Comparison of ENCODE assay signal across 25 cellular contexts in genomic region chr3:2879587-2879986, GRCh38.
DNase-seq lines count a peak whose midpoint lies in the region; ATAC-seq, FAIRE-seq and TF ChIP-seq lines count a peak whose summit lies in the region.
"Had no signal": no experiment of that assay in that cellular context is flagged by ENCODE, and none has a peak within 500 bp of the region (broad histone marks: within the 10 kb centered on the region; RNA-seq: fewer than 3 reads in every experiment).

No MANE protein-coding gene starts in this region.

- no peaks in the 10 kb centered on the region for H3K79me1 ChIP-seq in IMR-90 (ENCODE audit: low read depth in 1 of 2, low read length in 2 of 2)

- H3K9me1 ChIP-seq in IMR-90 (ENCODE audit: insufficient read depth, low read length) (no peaks in the 10 kb centered on the region), K562 (ENCODE audit: control insufficient read depth, insufficient read depth, low read length) (no peaks in the 10 kb centered on the region)

- no peak overlapping the region for H2AK9ac ChIP-seq in IMR-90 (replicated peaks; ENCODE audit: low read depth, low read length, poor library complexity)

- H2AFZ ChIP-seq in HepG2 (ENCODE audit: low read length) (no peak overlapping the region), IMR-90 (replicated peaks; ENCODE audit: low read length, poor library complexity) (no peak overlapping the region), K562 (ENCODE audit: low read depth, low read length) (no peak overlapping the region)

- no peaks in the 10 kb centered on the region for H4K20me1 ChIP-seq in HepG2 (ENCODE audit: insufficient read depth, low read length)
- H4K20me1 ChIP-seq in IMR-90 (ENCODE audit: insufficient read depth, low read length), result no peaks in the 10 kb centered on the region
- H4K20me1 ChIP-seq in K562 (replicated peaks; ENCODE audit: control insufficient read depth, insufficient read depth, low read length), result no peaks in the 10 kb centered on the region
- H4K20me1 ChIP-seq: BLaER1 treated with 17β-estradiol and CSF1 and Interleukin-3, amounts not matched to agents 10 nM and 100 nM had no signal

- no peak overlapping the region for H2BK120ac ChIP-seq in IMR-90 (ENCODE audit: low read depth, low read length)

- H3K4ac ChIP-seq in IMR-90 (ENCODE audit: low read depth, low read length), result no peak overlapping the region

- H3K18ac ChIP-seq in IMR-90 (ENCODE audit: low read depth, low read length), result no peak overlapping the region

- H3K36me3 Mint-ChIP-seq in natural killer cell treated with Interleukin-12 subunit alpha and Interleukin-12 subunit beta and Interleukin-15 and Interleukin-18, amount 100 ng/mL, for 72 hours, result no peaks in the 10 kb centered on the region
- H3K36me3 Mint-ChIP-seq: CD8-positive, alpha-beta T cell had no signal

- in situ Hi-C loops in HepG2 (cut with HindIII; ENCODE audit: extremely low pct_ligation_motif_present, low pct_unique_long_range_greater_than_20kb) (no loop called here), IMR-90 (cut with MboI; ENCODE audit: low sequenced_read_pairs) (no loop called here), K562 (cut with MboI) (no loop called here), ACHN (cut with HindIII; ENCODE audit: low pct_ligation_motif_present, low pct_unique_long_range_greater_than_20kb, low sequenced_read_pairs) (no loop called here)

- TF ChIP-seq EP300 in HepG2 (IDR thresholded peaks at IDR 0.05; ENCODE audit: low read depth in 2 of 2, low read length in 2 of 2) (no peak), HepG2 (CRISPR knock-in tag; IDR thresholded peaks at IDR 0.05; ENCODE audit: borderline replicate concordance) (no peak), K562 (IDR thresholded peaks at IDR 0.05; ENCODE audit: low read length) (no peak)

- dilution Hi-C loops in IMR-90 (cut with HindIII; ENCODE audit: low sequenced_read_pairs, unreplicated experiment), result no loop called here

- H3K4me3 ChIP-seq in HepG2 (replicated peaks in 1 of 3; ENCODE audit: insufficient read depth in 1 of 3, low read depth in 2 of 3, low read length in 3 of 3) (no peak overlapping the region), right lobe of liver (no peak overlapping the region), IMR-90 (ENCODE audit: insufficient read depth, low read depth, low read length) (no peak overlapping the region), K562 (no peak overlapping the region)
- H3K4me3 ChIP-seq: BLaER1 treated with 17β-estradiol and CSF1 and Interleukin-3, amounts not matched to agents 10 nM and 100 nM; GM12878 had no signal

- TF ChIP-seq CTCF in HepG2 (CRISPR knock-in tag; IDR thresholded peaks at IDR 0.05) (no peak), right lobe of liver (IDR thresholded peaks at IDR 0.05) (no peak), IMR-90 (conservative IDR thresholded peaks at IDR 0.05; ENCODE audit: low read depth, low read length) (no peak), K562 (IDR thresholded peaks at IDR 0.05 in 2 of 3, conservative IDR thresholded peaks at IDR 0.05 in 1 of 3; ENCODE audit: insufficient read depth in 2 of 3, low read depth in 1 of 3, low read length in 3 of 3) (no peak)

- H3K4me3 Mint-ChIP-seq in natural killer cell treated with Interleukin-12 subunit alpha and Interleukin-12 subunit beta and Interleukin-15 and Interleukin-18, amount 100 ng/mL, for 72 hours, result no peak overlapping the region
- H3K4me3 Mint-ChIP-seq: B cell; CD4-positive, alpha-beta T cell; CD8-positive, alpha-beta T cell had no signal

- H3K4me1 Mint-ChIP-seq in natural killer cell treated with Interleukin-12 subunit alpha and Interleukin-12 subunit beta and Interleukin-15 and Interleukin-18, amount 100 ng/mL, for 72 hours (ENCODE audit: low read depth in 2 of 2), result no peaks in the 10 kb centered on the region
- H3K4me1 Mint-ChIP-seq: B cell had no signal

- BruUV-seq in HepG2 (replicated peaks; lab: Mats Ljungman, UMichigan), result no TSS peak
- BruUV-seq in IMR-90 (replicated peaks; lab: Mats Ljungman, UMichigan), result no TSS peak
- no TSS peak for BruUV-seq in K562 (replicated peaks; lab: Mats Ljungman, UMichigan)

- H2BK5ac ChIP-seq in IMR-90 (ENCODE audit: low read depth, low read length, poor library complexity, severe bottlenecking), result no peak overlapping the region

- H3K9ac ChIP-seq in HepG2 (ENCODE audit: insufficient read depth, low read depth, low read length) (no peak overlapping the region), IMR-90 (ENCODE audit: low read depth, low read length) (no peak overlapping the region), K562 (ENCODE audit: insufficient read depth in 1 of 2, low read depth in 2 of 2, low read length in 2 of 2) (no peak overlapping the region)
- H3K9ac ChIP-seq: BLaER1 treated with 17β-estradiol and CSF1 and Interleukin-3, amounts not matched to agents 10 nM and 100 nM had no signal

- POLR2A ChIA-PET in HepG2 (lab: Yijun Ruan, JAX) (no interaction called here), IMR-90 (lab: Charles Lee; ENCODE audit: unreplicated experiment) (no interaction called here), K562 (lab: Yijun Ruan, JAX) (no interaction called here)

- no peak overlapping the region for H3K56ac ChIP-seq in IMR-90 (ENCODE audit: extremely low read depth, insufficient read depth, low read length)

- peaks cover 3% of the 10 kb centered on the region for H3K9me3 Mint-ChIP-seq in natural killer cell treated with Interleukin-12 subunit alpha and Interleukin-12 subunit beta and Interleukin-15 and Interleukin-18, amount 100 ng/mL, for 72 hours
- H3K9me3 Mint-ChIP-seq: CD4-positive, alpha-beta T cell; CD8-positive, alpha-beta T cell had no signal

- FAIRE-seq in HepG2 (lab: Jason Lieb, UNC), result no peak
- FAIRE-seq in K562 (lab: Jason Lieb, UNC), result no peak
- FAIRE-seq: GM12878, GM12892, GM18507 had no signal

- H2AK5ac ChIP-seq in IMR-90 (ENCODE audit: low read depth, low read length), result no peak overlapping the region

- H3K27me3 Mint-ChIP-seq in natural killer cell treated with Interleukin-12 subunit alpha and Interleukin-12 subunit beta and Interleukin-15 and Interleukin-18, amount 100 ng/mL, for 72 hours, result no peaks in the 10 kb centered on the region
- H3K27me3 Mint-ChIP-seq: B cell; CD4-positive, alpha-beta T cell had no signal

- TF ChIP-seq RAD21 in HepG2 (CRISPR knock-in tag; IDR thresholded peaks at IDR 0.05), result no peak
- TF ChIP-seq RAD21 in IMR-90 (IDR thresholded peaks at IDR 0.05; ENCODE audit: low read length), result no peak
- TF ChIP-seq RAD21 in K562 (CRISPR knock-in tag; conservative IDR thresholded peaks at IDR 0.05 in 1 of 2, IDR thresholded peaks at IDR 0.05 in 1 of 2), result no peak

- no peak for DNase-seq in HepG2 (ENCODE audit: low spot score)
- no peak for DNase-seq in right lobe of liver
- DNase-seq in IMR-90, result no peak
- DNase-seq in K562 (ENCODE audit: extremely low read depth in 1 of 4, low spot score in 3 of 4), result no peak
- no peak for DNase-seq in natural killer cell treated with Interleukin-12 subunit alpha and Interleukin-12 subunit beta and Interleukin-15 and Interleukin-18, amount 100 ng/mL, for 72 hours (ENCODE audit: low spot score)
- no peak for DNase-seq in COLO668 (lab: John Stamatoyannopoulos, UW; ENCODE audit: unreplicated experiment)
- DNase-seq in ACHN, result no peak
- DNase-seq: AML-193; CD4-positive, alpha-beta T cell; CD8-positive, alpha-beta T cell; COR-L47; DMS 273 treated with DMSO at 0.1 percent for 48 hours; DMS153; DMS53; DMS79; DND-41; EL; GDM1 had no signal

- TF ChIP-seq POLR2A in HepG2 (IDR thresholded peaks at IDR 0.05; ENCODE audit: insufficient read depth in 1 of 2, low read depth in 2 of 2, low read length in 2 of 2) (no peak), right lobe of liver (IDR thresholded peaks at IDR 0.05) (no peak), IMR-90 (IDR thresholded peaks at IDR 0.05; ENCODE audit: low read depth, low read length) (no peak), K562 (conservative IDR thresholded peaks at IDR 0.05) (no peak)

- H3K27me3 ChIP-seq in HepG2 (ENCODE audit: control insufficient read depth in 1 of 2, insufficient read depth in 2 of 2, low read length in 2 of 2) (no peaks in the 10 kb centered on the region), right lobe of liver (no peaks in the 10 kb centered on the region), IMR-90 (ENCODE audit: control insufficient read depth, insufficient read depth, low read length) (no peaks in the 10 kb centered on the region), K562 (ENCODE audit: control insufficient read depth in 2 of 2, insufficient read depth in 2 of 2, low read length in 2 of 2) (no peaks in the 10 kb centered on the region)
- H3K27me3 ChIP-seq: BLaER1 treated with 17β-estradiol and CSF1 and Interleukin-3, amounts not matched to agents 10 nM and 100 nM had no signal

- no peak overlapping the region for H2BK20ac ChIP-seq in IMR-90 (ENCODE audit: low read depth, low read length)

- H3K4me1 ChIP-seq in HepG2 (ENCODE audit: insufficient read depth, low read length) (no peaks in the 10 kb centered on the region), right lobe of liver (peaks cover 0 to 5% (median 2%) of the 10 kb centered on the region in 4 donors), IMR-90 (ENCODE audit: control insufficient read depth, insufficient read depth, low read length) (no peaks in the 10 kb centered on the region), K562 (replicated peaks in 1 of 2; ENCODE audit: control insufficient read depth in 2 of 2, insufficient read depth in 2 of 2, low read length in 2 of 2) (no peaks in the 10 kb centered on the region)
- H3K4me1 ChIP-seq: BLaER1 treated with 17β-estradiol and CSF1 and Interleukin-3, amounts not matched to agents 10 nM and 100 nM had no signal

- H3K14ac ChIP-seq in IMR-90 (replicated peaks; ENCODE audit: low read depth, low read length), result no peak overlapping the region

- no peak overlapping the region for H3K23ac ChIP-seq in IMR-90 (ENCODE audit: low read depth, low read length)

- H2BK15ac ChIP-seq in IMR-90 (ENCODE audit: low read depth, low read length), result no peak overlapping the region

- intact Hi-C loops in HepG2 (cut with micrococcal nuclease; ENCODE audit: unreplicated experiment) (no loop called here), right lobe of liver (cut with DNase I) (no loop called here), IMR-90 (cut with micrococcal nuclease) (no loop called here), K562 (cut with micrococcal nuclease) (no loop called here)

- H4K5ac ChIP-seq in IMR-90 (ENCODE audit: low read depth, low read length), result no peak overlapping the region

- H3K4me2 ChIP-seq in HepG2 (ENCODE audit: low read depth, low read length), result no peak overlapping the region
- H3K4me2 ChIP-seq in IMR-90 (ENCODE audit: low read depth, low read length), result no peak overlapping the region
- H3K4me2 ChIP-seq in K562 (ENCODE audit: insufficient read depth, low read length), result no peak overlapping the region
- H3K4me2 ChIP-seq: BLaER1 treated with 17β-estradiol and CSF1 and Interleukin-3, amounts not matched to agents 10 nM and 100 nM had no signal

- no peaks in the 10 kb centered on the region for H3K79me2 ChIP-seq in HepG2 (ENCODE audit: insufficient read depth, low read length)
- H3K79me2 ChIP-seq in K562 (ENCODE audit: control insufficient read depth, insufficient read depth, low read length), result no peaks in the 10 kb centered on the region

- H3K9me3 ChIP-seq in HepG2 (ENCODE audit: low read length) (no peaks in the 10 kb centered on the region), right lobe of liver (no peaks in the 10 kb centered on the region), IMR-90 (ENCODE audit: control insufficient read depth, insufficient read depth, low read length) (peaks cover 6% of the 10 kb centered on the region), K562 (replicated peaks; ENCODE audit: control insufficient read depth, insufficient read depth, low read depth, low read length) (no peaks in the 10 kb centered on the region; the same call in 1 of the 2 replicates)
- H3K9me3 ChIP-seq: BLaER1 treated with 17β-estradiol and CSF1 and Interleukin-3, amounts not matched to agents 10 nM and 100 nM had no signal

- no peak overlapping the region for H3K27ac Mint-ChIP-seq in natural killer cell treated with Interleukin-12 subunit alpha and Interleukin-12 subunit beta and Interleukin-15 and Interleukin-18, amount 100 ng/mL, for 72 hours
- H3K27ac Mint-ChIP-seq: B cell; CD4-positive, alpha-beta T cell; CD8-positive, alpha-beta T cell had no signal

- H3K36me3 ChIP-seq in HepG2 (replicated peaks in 1 of 2; ENCODE audit: control insufficient read depth in 1 of 2, insufficient read depth in 2 of 2, low read length in 2 of 2) (no peaks in the 10 kb centered on the region), right lobe of liver (no peaks in the 10 kb centered on the region), IMR-90 (ENCODE audit: control insufficient read depth, insufficient read depth, low read length) (no peaks in the 10 kb centered on the region), K562 (ENCODE audit: control insufficient read depth, insufficient read depth, low read length) (no peaks in the 10 kb centered on the region)
- H3K36me3 ChIP-seq: BLaER1 treated with 17β-estradiol and CSF1 and Interleukin-3, amounts not matched to agents 10 nM and 100 nM had no signal

- H3K27ac ChIP-seq in HepG2 (ENCODE audit: extremely low read length, insufficient read depth, low read length), result no peak overlapping the region
- H3K27ac ChIP-seq in right lobe of liver, result no peak overlapping the region
- H3K27ac ChIP-seq in IMR-90 (ENCODE audit: insufficient read depth, low read length), result no peak overlapping the region
- no peak overlapping the region for H3K27ac ChIP-seq in K562 (ENCODE audit: extremely low read depth, low read depth, low read length)
- H3K27ac ChIP-seq: 22Rv1; BLaER1 treated with 17β-estradiol and CSF1 and Interleukin-3, amounts not matched to agents 10 nM and 100 nM; C4-2B had no signal

- H4K8ac ChIP-seq in IMR-90 (ENCODE audit: low read depth in 2 of 2, low read length in 2 of 2), result no peak overlapping the region

- CTCF ChIA-PET in HepG2 (lab: Yijun Ruan, JAX; ENCODE audit: low intra/inter-chr PET ratio, low total read pairs), result no interaction called here
- CTCF ChIA-PET in IMR-90 (lab: Yijun Ruan, JAX), result no interaction called here
- CTCF ChIA-PET in K562 (lab: Yijun Ruan, JAX; ENCODE audit: low intra/inter-chr PET ratio), result no interaction called here

- ATAC-seq in HepG2 (no peak), right lobe of liver (no peak), IMR-90 (ENCODE audit: low read depth) (no peak), K562 (no peak)
- ATAC-seq in natural killer cell treated with Interleukin-12 subunit alpha and Interleukin-12 subunit beta and Interleukin-15 and Interleukin-18, amount 100 ng/mL, for 72 hours, result no peak
- ATAC-seq: CD8-positive, alpha-beta T cell; GM12878 had no signal

- no peak overlapping the region for H4K91ac ChIP-seq in IMR-90 (ENCODE audit: insufficient read depth, low read depth, low read length)

Comparison
In these comparisons a context has a peak if more than half of its experiments do, and no peak if none do; other contexts are left out.
1. Of the 241 proteins assayed by ChIP-seq in both HepG2 and K562: peak only in HepG2: none; only in K562: MAFG and NFE2L1; in both: MAFF and MAFK; in neither: 237.